ENCODE assay signal across 11 cellular contexts in the genomic region with DNA sequence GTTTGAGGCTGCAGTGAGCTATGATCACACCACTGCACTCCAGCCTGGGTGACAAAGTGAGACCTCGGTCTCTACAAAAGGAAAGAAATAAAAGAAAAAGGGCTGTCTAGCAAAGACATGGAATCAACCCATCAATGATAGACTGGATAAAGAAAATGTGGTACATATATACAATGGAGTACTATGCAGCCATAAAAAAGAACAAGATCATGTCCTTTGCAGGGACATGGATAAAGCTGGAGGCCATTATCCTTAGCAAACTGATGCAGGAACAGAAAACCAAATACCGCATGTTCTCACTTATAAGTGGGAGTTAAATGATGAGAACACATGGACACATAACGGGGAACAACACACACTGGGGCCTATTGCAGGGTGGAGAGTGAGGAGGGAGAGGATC. TPM values are rescaled to one million over a fixed set of nuclear protein-coding genes. Genes with fewer than 3 reads are reported as not detected.
"Had no signal": no experiment of that assay in that cellular context is flagged by ENCODE, and none has a peak within 500 bp of the region (broad histone marks: within the 10 kb centered on the region; RNA-seq: fewer than 3 reads in every experiment).

No MANE protein-coding gene starts in this region.

RNA-seq across cellular contexts. Expression of a gene that starts 53.0 kb away (rescaled TPM):
- total RNA-seq: activated CD4-positive, alpha-beta memory T cell treated with anti-CD3 and anti-CD28 coated beads, Interleukin-2, amount 10 ng/mL, durations not matched to agents 7 days and 5 days; activated CD4-positive, alpha-beta T cell treated with anti-CD3 and anti-CD28 coated beads for 36 hours; activated CD4-positive, alpha-beta T cell treated with anti-CD3 and anti-CD28 coated beads, Interleukin-2, amount 10 ng/mL, durations not matched to agents 7 days and 5 days; activated CD8-positive, alpha-beta memory T cell treated with anti-CD3 and anti-CD28 coated beads, Interleukin-2, amount 10 ng/mL, durations not matched to agents 7 days and 5 days; activated CD8-positive, alpha-beta T cell treated with anti-CD3 and anti-CD28 coated beads, Interleukin-2, amount 10 ng/mL, durations not matched to agents 7 days and 5 days; activated naive CD8-positive, alpha-beta T cell treated with anti-CD3 and anti-CD28 coated beads, Interleukin-2, amount 10 ng/mL, durations not matched to agents 7 days and 5 days; activated T-helper 2 cell treated with anti-CD3 and anti-CD28 coated beads, Interferon-gamma antibody, Interleukin-2, Interleukin-4, amounts not matched to agents 10 μg/mL and 5 μg/mL and 100 μg/mL, durations not matched to agents 14 hours and 24 hours and 36 hours; ascending aorta; bronchial epithelial cell; cerebellum; T-helper 1 cell treated with Interleukin-12 subunit alpha and Interleukin-12 subunit beta and Interleukin-4 antibody, amounts not matched to agents 30 ng/mL and 1 ng/mL, for 36 hours had no signal

RNA-seq across cellular contexts. Expression of a gene that starts 58.1 kb away (rescaled TPM):
- total RNA-seq: ascending aorta, bronchial epithelial cell had no signal
